11 cellular contexts compared by ENCODE assay signal in genomic region chr10:89419548-89419947, GRCh38. TPM values are rescaled to one million over a fixed set of nuclear protein-coding genes. Genes with fewer than 3 reads are reported as not detected.
A peak's percentile ranks its signal among the peaks of the same experiment; 100 is the strongest.
DNase-seq lines count a peak whose midpoint lies in the region; ATAC-seq and TF ChIP-seq lines count a peak whose summit lies in the region.
"Had no signal": no experiment of that assay in that cellular context is flagged by ENCODE, and none has a peak within 500 bp of the region (broad histone marks: within the 10 kb centered on the region; RNA-seq: fewer than 3 reads in every experiment).

No MANE protein-coding gene starts in this region.

- peak overlapping the region; percentile 56 for H3K4me2 ChIP-seq in PC-3 (ENCODE audit: low read length)

- no peaks in the 10 kb centered on the region for H3K9me3 ChIP-seq in PC-3 (ENCODE audit: low read length)

- peaks cover 57% of the 10 kb centered on the region for H3K79me2 ChIP-seq in PC-3 (ENCODE audit: low read length)

- POLR2A ChIA-PET in activated CD4-positive, alpha-beta memory T cell treated with anti-CD3 and anti-CD28 coated beads, Interleukin-2, amount 10 ng/mL, durations not matched to agents 7 days and 5 days (lab: Charles Lee) = interaction anchor here (0.9 to 1.7 kb wide), 3 partner anchors 168 to 282 kb away, joined by 3 read pairs; partner anchors contain the start of genes KIF20B and LIPA
- POLR2A ChIA-PET in activated CD4-positive, alpha-beta memory T cell treated with anti-CD3 and anti-CD28 coated beads for 36 hours (lab: Charles Lee) = no interaction called here
- POLR2A ChIA-PET in PC-3 (lab: Charles Lee; ENCODE audit: unreplicated experiment) = no interaction called here

- H3K4me1 Mint-ChIP-seq in activated CD4-positive, alpha-beta memory T cell treated with anti-CD3 and anti-CD28 coated beads, Interleukin-2, amount 10 ng/mL, durations not matched to agents 7 days and 5 days = peaks cover 43% of the 10 kb centered on the region
- H3K4me1 Mint-ChIP-seq in activated CD4-positive, alpha-beta memory T cell treated with anti-CD3 and anti-CD28 coated beads for 36 hours (ENCODE audit: low read depth) = peaks cover 35% of the 10 kb centered on the region
- peaks cover 8% of the 10 kb centered on the region for H3K4me1 Mint-ChIP-seq in endothelial cell (ENCODE audit: unreplicated experiment)

- TF ChIP-seq CTCF in PC-3 (conservative IDR thresholded peaks at IDR 0.05; ENCODE audit: low read depth, low read length) = peak; percentile 42; the same call in 1 of the 2 replicates
- TF ChIP-seq CTCF in endothelial cell (IDR thresholded peaks at IDR 0.05; ENCODE audit: unreplicated experiment) = peak; percentile 34

- no peaks in the 10 kb centered on the region for H3K9me3 Mint-ChIP-seq in activated CD4-positive, alpha-beta memory T cell treated with anti-CD3 and anti-CD28 coated beads, Interleukin-2, amount 10 ng/mL, durations not matched to agents 7 days and 5 days
- H3K9me3 Mint-ChIP-seq in activated CD4-positive, alpha-beta memory T cell treated with anti-CD3 and anti-CD28 coated beads for 36 hours = no peaks in the 10 kb centered on the region
- no peaks in the 10 kb centered on the region for H3K9me3 Mint-ChIP-seq in endothelial cell (ENCODE audit: unreplicated experiment)

- CTCF ChIA-PET in activated CD4-positive, alpha-beta memory T cell treated with anti-CD3 and anti-CD28 coated beads, Interleukin-2, amount 10 ng/mL, durations not matched to agents 7 days and 5 days (lab: Charles Lee) = interaction anchor here (0.6 to 2.0 kb wide), 3 partner anchors 50 to 149 kb away, joined by 3 to 7 read pairs (median 5); partner anchors contain the start of gene IFIT2
- CTCF ChIA-PET in activated CD4-positive, alpha-beta memory T cell treated with anti-CD3 and anti-CD28 coated beads for 36 hours (lab: Charles Lee) = interaction anchor here (0.8 to 2.7 kb wide), 4 partner anchors 143 to 282 kb away, joined by 3 to 7 read pairs (median 5); partner anchors contain the start of genes KIF20B and LIPA
- CTCF ChIA-PET in PC-3 (lab: Charles Lee) = interaction anchor here (0.6 kb wide), 1 partner anchor 221 kb away, joined by 5 read pairs; no protein-coding TSS in a partner anchor

- peak overlapping the region; percentile 14 for H3K4me3 Mint-ChIP-seq in activated CD4-positive, alpha-beta memory T cell treated with anti-CD3 and anti-CD28 coated beads, Interleukin-2, amount 10 ng/mL, durations not matched to agents 7 days and 5 days
- H3K4me3 Mint-ChIP-seq in activated CD4-positive, alpha-beta memory T cell treated with anti-CD3 and anti-CD28 coated beads for 36 hours = no peak overlapping the region
- H3K4me3 Mint-ChIP-seq in endothelial cell (ENCODE audit: unreplicated experiment) = no peak overlapping the region

- H3K27ac Mint-ChIP-seq in activated CD4-positive, alpha-beta memory T cell treated with anti-CD3 and anti-CD28 coated beads, Interleukin-2, amount 10 ng/mL, durations not matched to agents 7 days and 5 days = no peak overlapping the region
- no peak overlapping the region for H3K27ac Mint-ChIP-seq in activated CD4-positive, alpha-beta memory T cell treated with anti-CD3 and anti-CD28 coated beads for 36 hours
- H3K27ac Mint-ChIP-seq in endothelial cell (ENCODE audit: unreplicated experiment) = no peak overlapping the region

- no peak overlapping the region for H3K27ac ChIP-seq in PC-3 (ENCODE audit: low read length)

- H3K36me3 Mint-ChIP-seq in activated CD4-positive, alpha-beta memory T cell treated with anti-CD3 and anti-CD28 coated beads, Interleukin-2, amount 10 ng/mL, durations not matched to agents 7 days and 5 days (ENCODE audit: low read depth) = peaks cover 68% of the 10 kb centered on the region
- H3K36me3 Mint-ChIP-seq in activated CD4-positive, alpha-beta memory T cell treated with anti-CD3 and anti-CD28 coated beads for 36 hours = peaks cover 16% of the 10 kb centered on the region
- H3K36me3 Mint-ChIP-seq in endothelial cell (ENCODE audit: low read depth, unreplicated experiment) = peaks cover 5% of the 10 kb centered on the region

- H3K9ac ChIP-seq in PC-3 (ENCODE audit: low read length) = no peak overlapping the region

- peaks cover 40% of the 10 kb centered on the region for H3K4me1 ChIP-seq in PC-3 (ENCODE audit: insufficient read depth, low read length)

- ATAC-seq in PC-3 (no peak), HG03432 (IDR thresholded peaks at IDR 0.05; ENCODE audit: unreplicated experiment) (no peak)

- no peaks in the 10 kb centered on the region for H3K9me2 ChIP-seq in PC-3 (replicated peaks; ENCODE audit: low read length)

- no peak overlapping the region for H2AFZ ChIP-seq in PC-3 (ENCODE audit: low read length)

- H3K27me3 ChIP-seq in PC-3 (ENCODE audit: low read length) = no peaks in the 10 kb centered on the region

- H3K27me3 Mint-ChIP-seq in activated CD4-positive, alpha-beta memory T cell treated with anti-CD3 and anti-CD28 coated beads, Interleukin-2, amount 10 ng/mL, durations not matched to agents 7 days and 5 days = no peaks in the 10 kb centered on the region
- H3K27me3 Mint-ChIP-seq in activated CD4-positive, alpha-beta memory T cell treated with anti-CD3 and anti-CD28 coated beads for 36 hours = no peaks in the 10 kb centered on the region
- peaks cover 6% of the 10 kb centered on the region for H3K27me3 Mint-ChIP-seq in endothelial cell (ENCODE audit: unreplicated experiment)

- no peak for DNase-seq in activated CD4-positive, alpha-beta memory T cell treated with anti-CD3 and anti-CD28 coated beads, Interleukin-2, amount 10 ng/mL, durations not matched to agents 7 days and 5 days
- DNase-seq in activated CD4-positive, alpha-beta memory T cell treated with anti-CD3 and anti-CD28 coated beads for 36 hours = no peak
- DNase-seq in PC-3 (no peak), endothelial cell (ENCODE audit: low spot score) (peak; percentile 17), renal cortical epithelial cell (ENCODE audit: low read depth) (peak; percentile 33), RPMI8226 (no peak), NCI-H524 treated with DMSO at 0.1 percent for 48 hours (lab: John Stamatoyannopoulos, UW) (no peak)
- DNase-seq: DMS53, kidney glomerular epithelial cell, NCI-H446 had no signal

- intact Hi-C loops in activated CD4-positive, alpha-beta memory T cell treated with anti-CD3 and anti-CD28 coated beads for 36 hours (cut with micrococcal nuclease) = loop anchor here (10.0 kb wide), 1 partner anchor 425 kb away; the partner anchor contains the start of gene FAS
- intact Hi-C loops in PC-3 (cut with micrococcal nuclease) = no loop called here

- peak overlapping the region; percentile 37; the same call in 1 of the 2 replicates for H3K4me3 ChIP-seq in PC-3 (ENCODE audit: low read length)

- no peaks in the 10 kb centered on the region for H4K20me1 ChIP-seq in PC-3 (ENCODE audit: low read length)

- H3K36me3 ChIP-seq in PC-3 (ENCODE audit: low read depth, low read length) = peaks cover 11% of the 10 kb centered on the region; the same call in 1 of the 2 replicates

- BruUV-seq in PC-3 (replicated peaks; lab: Mats Ljungman, UMichigan) = no TSS peak

- H3F3A ChIP-seq in PC-3 (ENCODE audit: low read length, unreplicated experiment) = peaks cover 4% of the 10 kb centered on the region

RNA-seq across cellular contexts. Expression of gene IFIT5, which starts 5.2 kb away (rescaled TPM):
- total RNA-seq in activated CD4-positive, alpha-beta memory T cell treated with anti-CD3 and anti-CD28 coated beads, Interleukin-2, amount 10 ng/mL, durations not matched to agents 7 days and 5 days = 10 to 100 TPM; 44.0 to 45.1 TPM
- total RNA-seq in activated CD4-positive, alpha-beta memory T cell treated with anti-CD3 and anti-CD28 coated beads for 36 hours = 10 to 100 TPM; 10.1 to 10.9 TPM
- total RNA-seq in PC-3 (2014; rRNA removed) (8.9 and 10.7 TPM in 2 replicates), endothelial cell (ENCODE audit: unreplicated experiment) (8.2 TPM), renal cortical epithelial cell (16.0 and 41.0 TPM in 2 replicates)

RNA-seq across cellular contexts. Expression of gene IFIT1, which starts 27.1 kb away (rescaled TPM):
- total RNA-seq in activated CD4-positive, alpha-beta memory T cell treated with anti-CD3 and anti-CD28 coated beads, Interleukin-2, amount 10 ng/mL, durations not matched to agents 7 days and 5 days = 10 to 100 TPM; 69.8 to 71.6 TPM
- total RNA-seq in activated CD4-positive, alpha-beta memory T cell treated with anti-CD3 and anti-CD28 coated beads for 36 hours = 1 to 10 TPM; 5.2 to 5.5 TPM
- total RNA-seq in PC-3 (2014; rRNA removed) = 14.1 and 19.6 TPM in 2 replicates
- total RNA-seq in endothelial cell (ENCODE audit: unreplicated experiment) = 2.0 TPM
- total RNA-seq in renal cortical epithelial cell = 10.2 and 23.3 TPM in 2 replicates

RNA-seq across cellular contexts. Expression of gene IFIT1B, which starts 41.7 kb away (rescaled TPM):
- under 1 TPM in 1 of 2 experiments, not detected in 1; 0.15 TPM for total RNA-seq in activated CD4-positive, alpha-beta memory T cell treated with anti-CD3 and anti-CD28 coated beads, Interleukin-2, amount 10 ng/mL, durations not matched to agents 7 days and 5 days
- not detected for total RNA-seq in activated CD4-positive, alpha-beta memory T cell treated with anti-CD3 and anti-CD28 coated beads for 36 hours
- total RNA-seq in PC-3 (2014; rRNA removed) (not detected in 2 replicates), endothelial cell (ENCODE audit: unreplicated experiment) (not detected), renal cortical epithelial cell (not detected in 2 replicates)

Comparison
In these comparisons a context has a peak if more than half of its experiments do, and no peak if none do; other contexts are left out.
1. DNase-seq: peak in endothelial cell (single experiment) and renal cortical epithelial cell (single experiment); none in activated CD4-positive, alpha-beta memory T cell treated with anti-CD3 and anti-CD28 coated beads, Interleukin-2, amount 10 ng/mL, durations not matched to agents 7 days and 5 days (single experiment), activated CD4-positive, alpha-beta memory T cell treated with anti-CD3 and anti-CD28 coated beads for 36 hours (single experiment), PC-3 (single experiment), RPMI8226 (single experiment) and NCI-H524 treated with DMSO at 0.1 percent for 48 hours (single experiment).